Comparison of ENCODE assay signal across 8 cellular contexts in the genomic region with DNA sequence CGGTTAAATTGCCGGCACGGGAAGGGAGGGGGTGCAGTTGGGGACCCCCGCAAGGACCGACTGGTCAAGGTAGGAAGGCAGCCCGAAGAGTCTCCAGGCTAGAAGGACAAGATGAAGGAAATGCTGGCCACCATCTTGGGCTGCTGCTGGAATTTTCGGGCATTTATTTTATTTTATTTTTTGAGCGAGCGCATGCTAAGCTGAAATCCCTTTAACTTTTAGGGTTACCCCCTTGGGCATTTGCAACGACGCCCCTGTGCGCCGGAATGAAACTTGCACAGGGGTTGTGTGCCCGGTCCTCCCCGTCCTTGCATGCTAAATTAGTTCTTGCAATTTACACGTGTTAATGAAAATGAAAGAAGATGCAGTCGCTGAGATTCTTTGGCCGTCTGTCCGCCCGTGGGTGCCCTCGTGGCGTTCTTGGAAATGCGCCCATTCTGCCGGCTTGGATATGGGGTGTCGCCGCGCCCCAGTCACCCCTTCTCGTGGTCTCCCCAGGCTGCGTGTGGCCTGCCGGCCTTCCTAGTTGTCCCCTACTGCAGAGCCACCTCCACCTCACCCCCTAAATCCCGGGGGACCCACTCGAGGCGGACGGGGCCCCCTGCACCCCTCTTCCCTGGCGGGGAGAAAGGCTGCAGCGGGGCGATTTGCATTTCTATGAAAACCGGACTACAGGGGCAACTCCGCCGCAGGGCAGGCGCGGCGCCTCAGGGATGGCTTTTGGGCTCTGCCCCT. TPM values are rescaled to one million over a fixed set of nuclear protein-coding genes. Genes with fewer than 3 reads are reported as not detected.
DNase-seq lines count a peak whose midpoint lies in the region; ATAC-seq and TF ChIP-seq lines count a peak whose summit lies in the region.

No MANE protein-coding gene starts in this region.

- H3K27me3 Mint-ChIP-seq in activated naive CD4-positive, alpha-beta T cell treated with anti-CD3 and anti-CD28 coated beads, Interleukin-2, amount 10 ng/mL, durations not matched to agents 7 days and 5 days: peaks cover 82% of the 10 kb centered on the region
- H3K27me3 Mint-ChIP-seq in MCF 10A (ENCODE audit: insufficient read depth, unreplicated experiment): no peaks in the 10 kb centered on the region

- POLR2A ChIA-PET in MCF 10A (lab: Yijun Ruan, JAX): interaction anchor here (0.6 to 3.6 kb wide), 13 partner anchors 13 to 539 kb away, joined by 3 to 27 read pairs (median 4); a partner anchor contains a TSS

- H3K9ac ChIP-seq in liver (ENCODE audit: low read depth in 1 of 2, low read length in 2 of 2): peak overlapping the region; percentile 27 to 60

- H3K9me3 Mint-ChIP-seq in activated naive CD4-positive, alpha-beta T cell treated with anti-CD3 and anti-CD28 coated beads, Interleukin-2, amount 10 ng/mL, durations not matched to agents 7 days and 5 days: no peaks in the 10 kb centered on the region
- H3K9me3 Mint-ChIP-seq in MCF 10A (ENCODE audit: unreplicated experiment): no peaks in the 10 kb centered on the region

- TF ChIP-seq CTCF in MCF 10A (IDR thresholded peaks at IDR 0.05; ENCODE audit: unreplicated experiment) (no peak), liver (IDR thresholded peaks at IDR 0.05; ENCODE audit: low read depth, low read length, missing input control) (no peak), tibial artery (IDR thresholded peaks at IDR 0.05) (no peak), WERI-Rb-1 (IDR thresholded peaks at IDR 0.05; ENCODE audit: low read depth, low read length) (no peak)

- intact Hi-C loops in MCF 10A (cut with micrococcal nuclease): loop anchor here (2.0 to 5.0 kb wide), 3 partner anchors 198 to 1383 kb away; no protein-coding TSS in a partner anchor
- intact Hi-C loops in tibial artery (cut with DNase I; ENCODE audit: low total_unique reads): loop anchor here (5.0 to 10.0 kb wide), 3 partner anchors 343 to 836 kb away; a partner anchor contains a TSS

- no TSS peak for BruUV-seq in MCF 10A (replicated peaks; lab: Mats Ljungman, UMichigan)

- peaks cover 27% of the 10 kb centered on the region for H3K4me1 Mint-ChIP-seq in activated naive CD4-positive, alpha-beta T cell treated with anti-CD3 and anti-CD28 coated beads, Interleukin-2, amount 10 ng/mL, durations not matched to agents 7 days and 5 days
- peaks cover 8% of the 10 kb centered on the region for H3K4me1 Mint-ChIP-seq in MCF 10A (ENCODE audit: insufficient read depth, unreplicated experiment)

- H3K36me3 ChIP-seq in liver (ENCODE audit: control insufficient read depth in 4 of 4, insufficient read depth in 3 of 4, low read depth in 1 of 4, low read length in 3 of 4): peaks cover 0 to 14% (median 0%) of the 10 kb centered on the region in 4 donors
- H3K36me3 ChIP-seq in tibial artery: peaks cover 0 to 9% (median 5%) of the 10 kb centered on the region in 3 donors
- H3K36me3 ChIP-seq in WERI-Rb-1: no peaks in the 10 kb centered on the region

- H3K27me3 ChIP-seq in liver (ENCODE audit: control insufficient read depth in 4 of 4, insufficient read depth in 4 of 4, low read length in 3 of 4) (no peaks in the 10 kb centered on the region), tibial artery (no peaks in the 10 kb centered on the region), WERI-Rb-1 (ENCODE audit: insufficient read depth, low read depth, severe bottlenecking) (peaks cover 86% of the 10 kb centered on the region)

- no peaks in the 10 kb centered on the region for H3K36me3 Mint-ChIP-seq in activated naive CD4-positive, alpha-beta T cell treated with anti-CD3 and anti-CD28 coated beads, Interleukin-2, amount 10 ng/mL, durations not matched to agents 7 days and 5 days
- H3K36me3 Mint-ChIP-seq in MCF 10A (ENCODE audit: insufficient read depth, unreplicated experiment): peaks cover 24% of the 10 kb centered on the region

- no peak for ATAC-seq in HG03354 (IDR thresholded peaks at IDR 0.05; ENCODE audit: poor library complexity, severe bottlenecking, unreplicated experiment)

- no peaks in the 10 kb centered on the region for H3K9me3 ChIP-seq in liver (ENCODE audit: control insufficient read depth in 4 of 4, low read length in 3 of 4)
- H3K9me3 ChIP-seq in tibial artery: no peaks in the 10 kb centered on the region
- H3K9me3 ChIP-seq in WERI-Rb-1 (ENCODE audit: severe bottlenecking): no peaks in the 10 kb centered on the region

- no peak overlapping the region for H3K4me3 Mint-ChIP-seq in activated naive CD4-positive, alpha-beta T cell treated with anti-CD3 and anti-CD28 coated beads, Interleukin-2, amount 10 ng/mL, durations not matched to agents 7 days and 5 days
- peak overlapping the region; percentile 98 for H3K4me3 Mint-ChIP-seq in MCF 10A (ENCODE audit: unreplicated experiment)

- CTCF ChIA-PET in activated naive CD4-positive, alpha-beta T cell treated with anti-CD3 and anti-CD28 coated beads, Interleukin-2, amount 10 ng/mL, durations not matched to agents 7 days and 5 days (lab: Charles Lee): no interaction called here
- CTCF ChIA-PET in MCF 10A (lab: Yijun Ruan, JAX): interaction anchor here (0.6 to 2.5 kb wide), 7 partner anchors 19 to 539 kb away, joined by 3 to 9 read pairs (median 3); no protein-coding TSS in a partner anchor

- H3K27ac ChIP-seq in liver (ENCODE audit: low read depth in 1 of 2, low read length in 2 of 2) (peak overlapping the region; percentile 45 to 73), tibial artery (peak overlapping the region; percentile 96), WERI-Rb-1 (no peak overlapping the region)

- H3K4me1 ChIP-seq in liver (ENCODE audit: control insufficient read depth in 4 of 4, insufficient read depth in 4 of 4, low read length in 3 of 4) (peaks cover 22 to 71% (median 48%) of the 10 kb centered on the region in 4 donors), tibial artery (peaks cover 12 to 78% (median 64%) of the 10 kb centered on the region in 4 donors)

- TF ChIP-seq RAD21 in liver (IDR thresholded peaks at IDR 0.05): no peak

- WGBS in liver: 2% methylated on average over 43 of the region's 43 CpGs

- no peak for DNase-seq in activated naive CD4-positive, alpha-beta T cell treated with anti-CD3 and anti-CD28 coated beads, Interleukin-2, amount 10 ng/mL, durations not matched to agents 7 days and 5 days
- no peak for DNase-seq in activated naive CD4-positive, alpha-beta T cell treated with anti-CD3 and anti-CD28 coated beads, Interleukin-2, amount 50 U/mL, for 16 hours
- DNase-seq in MCF 10A (ENCODE audit: unreplicated experiment) (peak; percentile 53), tibial artery (no peak), NCI-H1105 (lab: John Stamatoyannopoulos, UW) (no peak), WERI-Rb-1 (no peak)

- peak overlapping the region; percentile 23 to 94 (median 49) for H3K4me3 ChIP-seq in liver (ENCODE audit: low read depth in 1 of 3, low read length in 3 of 3)
- H3K4me3 ChIP-seq in tibial artery: peak overlapping the region; percentile 72 to 91
- H3K4me3 ChIP-seq in WERI-Rb-1 (ENCODE audit: low read depth, low read length): no peak overlapping the region

- H3K27ac Mint-ChIP-seq in activated naive CD4-positive, alpha-beta T cell treated with anti-CD3 and anti-CD28 coated beads, Interleukin-2, amount 10 ng/mL, durations not matched to agents 7 days and 5 days: peak overlapping the region; percentile 42
- H3K27ac Mint-ChIP-seq in MCF 10A (ENCODE audit: low read depth, unreplicated experiment): peak overlapping the region; percentile 89

TF ChIP-seq in liver, 16 proteins besides CTCF, POLR2A, EP300 and RAD21:
- TF ChIP-seq YY1 (IDR thresholded peaks at IDR 0.05) (peak; percentile 72), FOXA2 (IDR thresholded peaks at IDR 0.05) (no peak), GABPA (IDR thresholded peaks at IDR 0.05 in 1 of 2, conservative IDR thresholded peaks at IDR 0.05 in 1 of 2) (no peak)

RNA-seq across cellular contexts. Expression of a gene that starts 0.5 kb away (rescaled TPM):
- total RNA-seq in MCF 10A (2022): 96.6 and 106 TPM in 2 replicates
- 10 to 100 TPM; 35.5 to 71.1 TPM for total RNA-seq in liver
- 100 to 1,000 TPM in 1 of 2 donors, 10 to 100 TPM in 1; 28.9 to 100 TPM for polyA plus RNA-seq in liver

RNA-seq across cellular contexts. Expression of a gene that starts 34.7 kb away (rescaled TPM):
- total RNA-seq in MCF 10A (2022) (31.5 and 34.2 TPM in 2 replicates), liver (10 to 100 TPM in 1 of 2 donors, 1 to 10 TPM in 1; 8.3 to 12.3 TPM)
- 1 to 10 TPM; 4.9 to 6.4 TPM for polyA plus RNA-seq in liver
